29 cellular contexts compared by ENCODE assay signal in the genomic region with DNA sequence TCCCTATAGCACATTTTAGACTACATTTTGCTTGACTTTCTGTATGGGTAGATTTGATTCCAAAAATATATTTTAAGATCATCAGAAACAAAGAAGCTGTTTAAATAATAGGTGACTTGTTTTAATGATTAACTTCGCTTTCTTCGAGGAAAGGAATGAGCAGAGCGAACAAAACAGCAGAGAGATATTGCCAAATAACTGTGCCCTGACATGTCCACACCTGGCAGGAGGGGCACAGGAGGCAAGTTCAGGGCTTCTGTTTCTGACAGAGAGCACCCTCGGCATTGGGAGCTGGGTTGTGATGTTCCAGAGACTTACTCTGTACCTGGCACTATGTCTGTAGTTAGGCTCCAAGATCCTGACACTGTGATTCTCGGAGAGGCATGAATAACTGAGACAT.
"Had no signal": no experiment of that assay in that cellular context is flagged by ENCODE, and none has a peak within 500 bp of the region (broad histone marks: within the 10 kb centered on the region; RNA-seq: fewer than 3 reads in every experiment).

No MANE protein-coding gene starts in this region.

- FAIRE-seq: astrocyte, TTC549 had no signal

- H3K27me3 ChIP-seq: brain microvascular endothelial cell, MG63 had no signal

- H3K36me3 ChIP-seq: brain microvascular endothelial cell, MG63 had no signal

- H3K27ac ChIP-seq: brain microvascular endothelial cell, SK-N-MC had no signal

- DNase-seq: activated CD4-positive, alpha-beta memory T cell treated with anti-CD3 and anti-CD28 coated beads, Interleukin-2, amount 10 ng/mL, durations not matched to agents 7 days and 5 days; activated CD4-positive, alpha-beta T cell treated with anti-CD3 and anti-CD28 coated beads, Interleukin-2, amount 50 U/mL, for 1 hour; activated CD4-positive, CD25-positive, alpha-beta regulatory T cell; activated gamma-delta T cell; activated naive CD4-positive, alpha-beta T cell treated with anti-CD3 and anti-CD28 coated beads for 36 hours; activated T-cell treated with anti-CD3 and anti-CD28 coated beads for 4 hours; activated T-cell treated with anti-CD3 and anti-CD28 coated beads, Interleukin-2, amount 50 U/mL, for 48 hours; amygdala; brain microvascular endothelial cell; KG1; MG63; MV-4-11; NCI-H1092 treated with DMSO at 0.1 percent for 48 hours; NCI-H1417 treated with DMSO at 0.1 percent for 48 hours; NCI-H1694; NCI-H2029; NCI-H2107; NCI-H2171 treated with DMSO at 0.1 percent for 48 hours; NCI-H226; NCI-H526; NCI-H82; T-cell; T-helper 2 cell; T1000 had no signal

- H3K9me3 ChIP-seq: MG63 had no signal

- ATAC-seq: activated T-helper 17 cell treated with anti-CD3 and anti-CD28 coated beads, Interleukin-2, amount 50 U/mL, for 72 hours; Right ventricle myocardium inferior; T-cell had no signal

- H3K4me3 ChIP-seq: MG63, SK-N-MC had no signal
